36 cellular contexts compared by ENCODE assay signal in the genomic region with DNA sequence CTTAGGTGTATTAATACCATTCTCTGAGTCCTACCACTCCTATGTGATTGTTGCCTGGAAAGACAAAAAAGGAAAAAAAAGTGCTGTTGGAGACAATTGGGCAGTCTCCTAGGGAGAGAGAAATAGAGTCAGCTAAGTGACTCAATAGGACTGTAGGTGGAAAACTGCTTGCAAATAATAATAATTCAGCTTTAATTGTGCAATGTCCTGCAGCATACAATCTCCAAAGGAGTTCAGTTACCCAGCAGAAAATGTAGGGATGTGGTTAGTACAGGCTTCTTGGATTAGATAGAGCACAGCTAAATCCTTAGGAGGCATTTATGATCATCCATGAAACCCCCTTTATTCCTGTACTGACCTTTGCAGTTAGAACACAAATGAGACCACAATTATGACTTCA. TPM values are rescaled to one million over a fixed set of nuclear protein-coding genes. Genes with fewer than 3 reads are reported as not detected.
DNase-seq lines count a peak whose midpoint lies in the region; ATAC-seq, FAIRE-seq and TF ChIP-seq lines count a peak whose summit lies in the region.
"Had no signal": no experiment of that assay in that cellular context is flagged by ENCODE, and none has a peak within 500 bp of the region (broad histone marks: within the 10 kb centered on the region; RNA-seq: fewer than 3 reads in every experiment).

No MANE protein-coding gene starts in this region.

- no peak overlapping the region for H2BK15ac ChIP-seq in mesenchymal stem cell (ENCODE audit: low read depth, poor library complexity, severe bottlenecking)

- no peak overlapping the region for H2BK120ac ChIP-seq in mesenchymal stem cell (ENCODE audit: low read depth, low read length)

- peaks cover 19% of the 10 kb centered on the region for H3K79me1 ChIP-seq in mesenchymal stem cell (replicated peaks; ENCODE audit: low read length, poor library complexity, severe bottlenecking)

- no peak overlapping the region for H3K4me3 ChIP-seq in HepG2 (replicated peaks in 1 of 3; ENCODE audit: insufficient read depth in 1 of 3, low read depth in 2 of 3, low read length in 3 of 3)
- H3K4me3 ChIP-seq in right lobe of liver = no peak overlapping the region
- H3K4me3 ChIP-seq in mesenchymal stem cell (ENCODE audit: insufficient read depth in 1 of 2, low read depth in 1 of 2, low read length in 2 of 2) = no peak overlapping the region
- H3K4me3 ChIP-seq: left ventricle myocardium inferior, Peyer's patch, prostate gland, upper lobe of left lung had no signal

- no peak for TF ChIP-seq EP300 in HepG2 (IDR thresholded peaks at IDR 0.05; ENCODE audit: low read depth in 2 of 2, low read length in 2 of 2)
- TF ChIP-seq EP300 in HepG2 (CRISPR knock-in tag; IDR thresholded peaks at IDR 0.05; ENCODE audit: borderline replicate concordance) = no peak

- no peak for DNase-seq in HepG2 (ENCODE audit: low spot score)
- DNase-seq in right lobe of liver = no peak
- DNase-seq in amniotic epithelial cell (ENCODE audit: low read depth) = peak; percentile 76
- DNase-seq in mesenchymal stem cell = no peak
- no peak for DNase-seq in SKM-1 treated with dmso at 0.1 percent for 144 hours (lab: John Stamatoyannopoulos, UW; ENCODE audit: unreplicated experiment)
- DNase-seq in SKM-1 (lab: John Stamatoyannopoulos, UW; ENCODE audit: unreplicated experiment) = no peak
- DNase-seq: activated CD4-positive, alpha-beta T cell treated with anti-CD3 and anti-CD28 coated beads for 4 hours; activated T-cell treated with anti-CD3 and anti-CD28 coated beads for 4 hours; aorta; C1 segment of cervical spinal cord; COR-L47; DMS53; effector memory CD4-positive, alpha-beta T cell; foreskin fibroblast; head of caudate nucleus; islet precursor cell; KG1; left ventricle myocardium inferior; MM.1S; NCI-H1105 treated with DMSO at 0.1 percent for 48 hours; NCI-H2029; NCI-H524 treated with DMSO at 0.1 percent for 48 hours; NK-92 treated with Interleukin-12 subunit alpha and Interleukin-12 subunit beta, amount 100 ng/mL, for 24 hours; nucleus accumbens; Peyer's patch; SHP77 treated with DMSO at 0.1 percent for 48 hours; stimulated activated CD4-positive, alpha-beta T cell treated with anti-CD3 and anti-CD28 coated beads, Interleukin-4, amount 100 ng/mL, for 24 hours; T-helper 9 cell; upper lobe of left lung had no signal

- no peak for FAIRE-seq in HepG2 (lab: Jason Lieb, UNC)
- FAIRE-seq: colon had no signal

- H3K4me2 ChIP-seq in HepG2 (ENCODE audit: low read depth, low read length) (no peak overlapping the region), mesenchymal stem cell (ENCODE audit: low read length, poor library complexity, severe bottlenecking) (no peak overlapping the region)

- H4K91ac ChIP-seq in mesenchymal stem cell (ENCODE audit: low read length) = no peak overlapping the region

- H3K27ac ChIP-seq in HepG2 (ENCODE audit: extremely low read length, insufficient read depth, low read length) = no peak overlapping the region
- no peak overlapping the region for H3K27ac ChIP-seq in right lobe of liver
- H3K27ac ChIP-seq in mesenchymal stem cell (ENCODE audit: low read length, poor library complexity, severe bottlenecking) = no peak overlapping the region
- H3K27ac ChIP-seq: 22Rv1, left ventricle myocardium inferior, Peyer's patch, prostate gland, upper lobe of left lung had no signal

- no peak overlapping the region for H4K8ac ChIP-seq in mesenchymal stem cell (ENCODE audit: low read length)

- in situ Hi-C loops in HepG2 (cut with HindIII; ENCODE audit: extremely low pct_ligation_motif_present, low pct_unique_long_range_greater_than_20kb) = no loop called here

- CTCF ChIA-PET in HepG2 (lab: Yijun Ruan, JAX; ENCODE audit: low intra/inter-chr PET ratio, low total read pairs) = no interaction called here

- TF ChIP-seq POLR2A in HepG2 (IDR thresholded peaks at IDR 0.05; ENCODE audit: insufficient read depth in 1 of 2, low read depth in 2 of 2, low read length in 2 of 2) (no peak), right lobe of liver (IDR thresholded peaks at IDR 0.05) (no peak)

- peaks cover 47% of the 10 kb centered on the region for H3K4me1 ChIP-seq in HepG2 (ENCODE audit: insufficient read depth, low read length)
- peaks cover 0 to 21% (median 0%) of the 10 kb centered on the region in 4 donors for H3K4me1 ChIP-seq in right lobe of liver
- H3K4me1 ChIP-seq in mesenchymal stem cell (ENCODE audit: control insufficient read depth, insufficient read depth, low read depth, low read length) = peaks cover 11% of the 10 kb centered on the region

- no peak overlapping the region for H3K23ac ChIP-seq in mesenchymal stem cell (ENCODE audit: low read length in 2 of 2)

- no peak overlapping the region for H3K18ac ChIP-seq in mesenchymal stem cell (ENCODE audit: low read depth in 1 of 2, low read length in 2 of 2)

- no peaks in the 10 kb centered on the region; a peak in 1 of 5 replicates for H3K27me3 ChIP-seq in HepG2 (ENCODE audit: control insufficient read depth in 1 of 2, insufficient read depth in 2 of 2, low read length in 2 of 2)
- H3K27me3 ChIP-seq in right lobe of liver = no peaks in the 10 kb centered on the region
- H3K27me3 ChIP-seq in mesenchymal stem cell (ENCODE audit: control insufficient read depth in 1 of 2, insufficient read depth in 1 of 2, low read length in 2 of 2) = no peaks in the 10 kb centered on the region
- H3K27me3 ChIP-seq: Peyer's patch, upper lobe of left lung had no signal

- H3K14ac ChIP-seq in mesenchymal stem cell (ENCODE audit: low read length in 2 of 2) = no peak overlapping the region

- TSS peak; percentile 41 for BruUV-seq in HepG2 (replicated peaks; lab: Mats Ljungman, UMichigan)

- TF ChIP-seq RAD21 in HepG2 (CRISPR knock-in tag; IDR thresholded peaks at IDR 0.05) = no peak

- intact Hi-C loops in HepG2 (cut with micrococcal nuclease; ENCODE audit: unreplicated experiment) (no loop called here), right lobe of liver (cut with DNase I) (no loop called here)

- H2AFZ ChIP-seq in HepG2 (ENCODE audit: low read length) = no peak overlapping the region
- H2AFZ ChIP-seq in mesenchymal stem cell (ENCODE audit: low read depth, low read length) = no peak overlapping the region

- H3K79me2 ChIP-seq in HepG2 (ENCODE audit: insufficient read depth, low read length) = peaks cover 22% of the 10 kb centered on the region

- no peak overlapping the region for H2AK5ac ChIP-seq in mesenchymal stem cell (ENCODE audit: low read length, severe bottlenecking)

- ATAC-seq in HepG2 (no peak), right lobe of liver (no peak), HG03097 (IDR thresholded peaks at IDR 0.05; ENCODE audit: low FRiP score, unreplicated experiment) (no peak), HG02610 (IDR thresholded peaks at IDR 0.05; ENCODE audit: unreplicated experiment) (no peak)
- ATAC-seq: activated naive CD4-positive, alpha-beta T cell treated with anti-CD3 and anti-CD28 coated beads, Interleukin-2, amount 50 U/mL, for 72 hours; sciatic nerve had no signal

- no peak overlapping the region for H2BK5ac ChIP-seq in mesenchymal stem cell (ENCODE audit: low read depth, low read length, poor library complexity, severe bottlenecking)

- no peak overlapping the region for H2BK12ac ChIP-seq in mesenchymal stem cell (ENCODE audit: low read length in 2 of 2)

- H3K4ac ChIP-seq in mesenchymal stem cell (ENCODE audit: low read depth in 1 of 2, low read length in 2 of 2) = no peak overlapping the region

- POLR2A ChIA-PET in HepG2 (lab: Yijun Ruan, JAX) = no interaction called here

- peaks cover 13% of the 10 kb centered on the region; the same call in 1 of the 2 replicates for H4K20me1 ChIP-seq in HepG2 (ENCODE audit: insufficient read depth, low read length)

- H3K9me3 ChIP-seq in HepG2 (ENCODE audit: low read length) (no peaks in the 10 kb centered on the region), right lobe of liver (no peaks in the 10 kb centered on the region), mesenchymal stem cell (ENCODE audit: control insufficient read depth, low read length) (no peaks in the 10 kb centered on the region)
- H3K9me3 ChIP-seq: left ventricle myocardium inferior, Peyer's patch, prostate gland, upper lobe of left lung had no signal

- H3K9ac ChIP-seq in HepG2 (ENCODE audit: insufficient read depth, low read depth, low read length) = no peak overlapping the region
- H3K9ac ChIP-seq in mesenchymal stem cell (ENCODE audit: low read length) = peak overlapping the region; percentile 56

- TF ChIP-seq CTCF in HepG2 (CRISPR knock-in tag; IDR thresholded peaks at IDR 0.05) (no peak), right lobe of liver (IDR thresholded peaks at IDR 0.05) (no peak)

- H3K36me3 ChIP-seq in HepG2 (replicated peaks in 1 of 2; ENCODE audit: control insufficient read depth in 1 of 2, insufficient read depth in 2 of 2, low read length in 2 of 2) (0 out of 5 replicates have a peak, but pooled peaks cover 0 to 2% of the 10 kb centered on the region in 2 experiments), right lobe of liver (no peaks in the 10 kb centered on the region), mesenchymal stem cell (ENCODE audit: control insufficient read depth in 1 of 2, insufficient read depth in 2 of 2, low read depth in 1 of 2, low read length in 2 of 2) (peaks cover 0 to 2% of the 10 kb centered on the region in 2 experiments)
- H3K36me3 ChIP-seq: left ventricle myocardium inferior, Peyer's patch, prostate gland had no signal

RNA-seq across cellular contexts. Expression of gene SRSF9, which starts 3.0 kb away (rescaled TPM):
- 144 and 153 TPM in 2 replicates for total RNA-seq in HepG2 (2016; rRNA removed; fragmentation: Illumina TruSeq; extraction: Trizol)
- total RNA-seq in HepG2 (2016; cell fraction: cytosol; rRNA removed; fragmentation: Illumina TruSeq; extraction: Trizol; ENCODE audit: low read depth) = 79.8 and 92.3 TPM in 2 replicates
- 147 and 151 TPM in 2 replicates for total RNA-seq in HepG2 (2016; cell fraction: insoluble cytoplasmic fraction; rRNA removed; fragmentation: Illumina TruSeq; extraction: Trizol)
- total RNA-seq in HepG2 (2016; cell fraction: membrane; rRNA removed; fragmentation: Illumina TruSeq; extraction: Trizol) = 156 and 174 TPM in 2 replicates
- 91.6 and 93.3 TPM in 2 replicates for total RNA-seq in HepG2 (2016; cell fraction: nucleus; rRNA removed; fragmentation: Illumina TruSeq; extraction: Trizol)
- polyA plus RNA-seq in HepG2 (2011; rRNA removed) = 96.2 and 125 TPM in 2 replicates
- 104 and 110 TPM in 2 replicates for polyA plus RNA-seq in HepG2 (2011; cell fraction: cytosol; rRNA removed)
- polyA plus RNA-seq in HepG2 (2011; cell fraction: nucleus; rRNA removed) = 63.8 and 77.8 TPM in 2 replicates
- polyA plus RNA-seq in HepG2 (2012) = 107 and 137 TPM in 2 replicates
- polyA plus RNA-seq in HepG2 (2016; cell fraction: cytosol; fragmentation: Illumina TruSeq; extraction: Trizol; ENCODE audit: low read depth) = 105 and 142 TPM in 2 replicates
- polyA plus RNA-seq in HepG2 (2016; cell fraction: insoluble cytoplasmic fraction; fragmentation: Illumina TruSeq; extraction: Trizol; ENCODE audit: low read depth) = 249 and 255 TPM in 2 replicates
- polyA plus RNA-seq in HepG2 (2016; cell fraction: membrane; fragmentation: Illumina TruSeq; extraction: Trizol; ENCODE audit: low read depth) = 171 and 200 TPM in 2 replicates
- polyA plus RNA-seq in HepG2 (2016; cell fraction: nucleus; fragmentation: Illumina TruSeq; extraction: Trizol; ENCODE audit: insufficient read depth, low read depth) = 188 and 193 TPM in 2 replicates
- polyA minus RNA-seq in HepG2 (2011; rRNA and poly(A)+ RNA removed; ENCODE audit: low replicate concordance) = 43.3 and 56.5 TPM in 2 replicates
- polyA minus RNA-seq in HepG2 (2011; cell fraction: cytosol; rRNA and poly(A)+ RNA removed) = 67.3 and 72.5 TPM in 2 replicates
- polyA minus RNA-seq in HepG2 (2011; cell fraction: nucleus; rRNA and poly(A)+ RNA removed) = 74.4 and 78.4 TPM in 2 replicates
- total RNA-seq in right lobe of liver = 10 to 100 TPM; 36.4 to 63.3 (median 60.2) TPM
- 183 TPM for polyA plus RNA-seq in mesenchymal stem cell (2013, experiment 1 of 2)
- 189 TPM for polyA plus RNA-seq in mesenchymal stem cell (2013, experiment 2 of 2)

RNA-seq across cellular contexts. Expression of gene DYNLL1, which starts 23.4 kb away (rescaled TPM):
- total RNA-seq in HepG2 (2016; rRNA removed; fragmentation: Illumina TruSeq; extraction: Trizol) (271 and 403 TPM in 2 replicates), right lobe of liver (100 to 1,000 TPM in 5 of 6 experiments, 10 to 100 TPM in 1; 85.0 to 189 (median 164) TPM)
- total RNA-seq in HepG2 (2016; cell fraction: cytosol; rRNA removed; fragmentation: Illumina TruSeq; extraction: Trizol; ENCODE audit: low read depth) = 125 and 176 TPM in 2 replicates
- 277 and 420 TPM in 2 replicates for total RNA-seq in HepG2 (2016; cell fraction: insoluble cytoplasmic fraction; rRNA removed; fragmentation: Illumina TruSeq; extraction: Trizol)
- 174 and 230 TPM in 2 replicates for total RNA-seq in HepG2 (2016; cell fraction: membrane; rRNA removed; fragmentation: Illumina TruSeq; extraction: Trizol)
- total RNA-seq in HepG2 (2016; cell fraction: nucleus; rRNA removed; fragmentation: Illumina TruSeq; extraction: Trizol) = 119 and 123 TPM in 2 replicates
- 294 and 318 TPM in 2 replicates for polyA plus RNA-seq in HepG2 (2011; rRNA removed)
- polyA plus RNA-seq in HepG2 (2011; cell fraction: cytosol; rRNA removed) = 305 and 402 TPM in 2 replicates
- polyA plus RNA-seq in HepG2 (2011; cell fraction: nucleus; rRNA removed) = 130 and 152 TPM in 2 replicates
- 350 and 505 TPM in 2 replicates for polyA plus RNA-seq in HepG2 (2012)
- 240 and 370 TPM in 2 replicates for polyA plus RNA-seq in HepG2 (2016; cell fraction: cytosol; fragmentation: Illumina TruSeq; extraction: Trizol; ENCODE audit: low read depth)
- polyA plus RNA-seq in HepG2 (2016; cell fraction: insoluble cytoplasmic fraction; fragmentation: Illumina TruSeq; extraction: Trizol; ENCODE audit: low read depth) = 862 and 951 TPM in 2 replicates
- polyA plus RNA-seq in HepG2 (2016; cell fraction: membrane; fragmentation: Illumina TruSeq; extraction: Trizol; ENCODE audit: low read depth) = 322 and 411 TPM in 2 replicates
- polyA plus RNA-seq in HepG2 (2016; cell fraction: nucleus; fragmentation: Illumina TruSeq; extraction: Trizol; ENCODE audit: insufficient read depth, low read depth) = 362 and 385 TPM in 2 replicates
- 59.5 and 114 TPM in 2 replicates for polyA minus RNA-seq in HepG2 (2011; rRNA and poly(A)+ RNA removed; ENCODE audit: low replicate concordance)
- polyA minus RNA-seq in HepG2 (2011; cell fraction: cytosol; rRNA and poly(A)+ RNA removed) = 80.5 and 87.3 TPM in 2 replicates
- 57.0 and 67.4 TPM in 2 replicates for polyA minus RNA-seq in HepG2 (2011; cell fraction: nucleus; rRNA and poly(A)+ RNA removed)
- polyA plus RNA-seq in mesenchymal stem cell (2013, experiment 1 of 2) = 419 TPM
- polyA plus RNA-seq in mesenchymal stem cell (2013, experiment 2 of 2) = 417 TPM

RNA-seq across cellular contexts. Expression of gene GATC, which starts 26.3 kb away (rescaled TPM):
- 29.7 and 38.5 TPM in 2 replicates for total RNA-seq in HepG2 (2016; rRNA removed; fragmentation: Illumina TruSeq; extraction: Trizol)
- total RNA-seq in HepG2 (2016; cell fraction: cytosol; rRNA removed; fragmentation: Illumina TruSeq; extraction: Trizol; ENCODE audit: low read depth) = 6.2 and 7.0 TPM in 2 replicates
- 27.8 and 40.0 TPM in 2 replicates for total RNA-seq in HepG2 (2016; cell fraction: insoluble cytoplasmic fraction; rRNA removed; fragmentation: Illumina TruSeq; extraction: Trizol)
- total RNA-seq in HepG2 (2016; cell fraction: membrane; rRNA removed; fragmentation: Illumina TruSeq; extraction: Trizol) = 19.6 and 20.8 TPM in 2 replicates
- 15.6 and 15.8 TPM in 2 replicates for total RNA-seq in HepG2 (2016; cell fraction: nucleus; rRNA removed; fragmentation: Illumina TruSeq; extraction: Trizol)
- 16.2 and 17.7 TPM in 2 replicates for polyA plus RNA-seq in HepG2 (2011; rRNA removed)
- polyA plus RNA-seq in HepG2 (2011; cell fraction: cytosol; rRNA removed) = 11.9 and 14.7 TPM in 2 replicates
- 11.4 and 14.2 TPM in 2 replicates for polyA plus RNA-seq in HepG2 (2011; cell fraction: nucleus; rRNA removed)
- polyA plus RNA-seq in HepG2 (2012) = 16.9 and 17.4 TPM in 2 replicates
- polyA plus RNA-seq in HepG2 (2016; cell fraction: cytosol; fragmentation: Illumina TruSeq; extraction: Trizol; ENCODE audit: low read depth) = 6.3 and 6.9 TPM in 2 replicates
- polyA plus RNA-seq in HepG2 (2016; cell fraction: insoluble cytoplasmic fraction; fragmentation: Illumina TruSeq; extraction: Trizol; ENCODE audit: low read depth) = 39.2 and 42.0 TPM in 2 replicates
- polyA plus RNA-seq in HepG2 (2016; cell fraction: membrane; fragmentation: Illumina TruSeq; extraction: Trizol; ENCODE audit: low read depth) = 16.7 and 17.8 TPM in 2 replicates
- polyA plus RNA-seq in HepG2 (2016; cell fraction: nucleus; fragmentation: Illumina TruSeq; extraction: Trizol; ENCODE audit: insufficient read depth, low read depth) = 24.7 and 31.3 TPM in 2 replicates
- polyA minus RNA-seq in HepG2 (2011; rRNA and poly(A)+ RNA removed; ENCODE audit: low replicate concordance) = 39.6 and 42.0 TPM in 2 replicates
- polyA minus RNA-seq in HepG2 (2011; cell fraction: cytosol; rRNA and poly(A)+ RNA removed) = 11.3 and 14.5 TPM in 2 replicates
- polyA minus RNA-seq in HepG2 (2011; cell fraction: nucleus; rRNA and poly(A)+ RNA removed) = 13.5 and 15.9 TPM in 2 replicates
- 10 to 100 TPM; 13.4 to 23.8 (median 15.9) TPM for total RNA-seq in right lobe of liver
- 17.7 TPM for polyA plus RNA-seq in mesenchymal stem cell (2013, experiment 1 of 2)
- polyA plus RNA-seq in mesenchymal stem cell (2013, experiment 2 of 2) = 17.6 TPM

RNA-seq across cellular contexts. Expression of gene TRIAP1, which starts 26.3 kb away (rescaled TPM):
- 117 and 178 TPM in 2 replicates for total RNA-seq in HepG2 (2016; rRNA removed; fragmentation: Illumina TruSeq; extraction: Trizol)
- total RNA-seq in HepG2 (2016; cell fraction: cytosol; rRNA removed; fragmentation: Illumina TruSeq; extraction: Trizol; ENCODE audit: low read depth) = 39.1 and 44.5 TPM in 2 replicates
- total RNA-seq in HepG2 (2016; cell fraction: insoluble cytoplasmic fraction; rRNA removed; fragmentation: Illumina TruSeq; extraction: Trizol) = 119 and 181 TPM in 2 replicates
- total RNA-seq in HepG2 (2016; cell fraction: membrane; rRNA removed; fragmentation: Illumina TruSeq; extraction: Trizol) = 111 and 122 TPM in 2 replicates
- total RNA-seq in HepG2 (2016; cell fraction: nucleus; rRNA removed; fragmentation: Illumina TruSeq; extraction: Trizol) = 43.7 and 44.3 TPM in 2 replicates
- 44.4 and 55.0 TPM in 2 replicates for polyA plus RNA-seq in HepG2 (2011; rRNA removed)
- 24.2 and 38.0 TPM in 2 replicates for polyA plus RNA-seq in HepG2 (2011; cell fraction: cytosol; rRNA removed)
- 10.3 and 10.4 TPM in 2 replicates for polyA plus RNA-seq in HepG2 (2011; cell fraction: nucleus; rRNA removed)
- polyA plus RNA-seq in HepG2 (2012) = 53.7 and 57.3 TPM in 2 replicates
- 40.5 and 48.9 TPM in 2 replicates for polyA plus RNA-seq in HepG2 (2016; cell fraction: cytosol; fragmentation: Illumina TruSeq; extraction: Trizol; ENCODE audit: low read depth)
- 178 and 205 TPM in 2 replicates for polyA plus RNA-seq in HepG2 (2016; cell fraction: insoluble cytoplasmic fraction; fragmentation: Illumina TruSeq; extraction: Trizol; ENCODE audit: low read depth)
- polyA plus RNA-seq in HepG2 (2016; cell fraction: membrane; fragmentation: Illumina TruSeq; extraction: Trizol; ENCODE audit: low read depth) = 88.7 and 94.2 TPM in 2 replicates
- polyA plus RNA-seq in HepG2 (2016; cell fraction: nucleus; fragmentation: Illumina TruSeq; extraction: Trizol; ENCODE audit: insufficient read depth, low read depth) = 77.8 and 83.9 TPM in 2 replicates
- polyA minus RNA-seq in HepG2 (2011; rRNA and poly(A)+ RNA removed; ENCODE audit: low replicate concordance) = 5.9 and 9.3 TPM in 2 replicates
- polyA minus RNA-seq in HepG2 (2011; cell fraction: cytosol; rRNA and poly(A)+ RNA removed) = 16.6 and 18.5 TPM in 2 replicates
- 11.6 and 11.8 TPM in 2 replicates for polyA minus RNA-seq in HepG2 (2011; cell fraction: nucleus; rRNA and poly(A)+ RNA removed)
- 10 to 100 TPM; 13.3 to 28.7 (median 17.0) TPM for total RNA-seq in right lobe of liver
- 51.1 TPM for polyA plus RNA-seq in mesenchymal stem cell (2013, experiment 1 of 2)
- 56.2 TPM for polyA plus RNA-seq in mesenchymal stem cell (2013, experiment 2 of 2)

RNA-seq across cellular contexts. Expression of gene COX6A1, which starts 34.6 kb away (rescaled TPM):
- 204 and 542 TPM in 2 replicates for total RNA-seq in HepG2 (2016; rRNA removed; fragmentation: Illumina TruSeq; extraction: Trizol)
- total RNA-seq in HepG2 (2016; cell fraction: cytosol; rRNA removed; fragmentation: Illumina TruSeq; extraction: Trizol; ENCODE audit: low read depth) = 121 and 131 TPM in 2 replicates
- 226 and 562 TPM in 2 replicates for total RNA-seq in HepG2 (2016; cell fraction: insoluble cytoplasmic fraction; rRNA removed; fragmentation: Illumina TruSeq; extraction: Trizol)
- 107 and 111 TPM in 2 replicates for total RNA-seq in HepG2 (2016; cell fraction: membrane; rRNA removed; fragmentation: Illumina TruSeq; extraction: Trizol)
- total RNA-seq in HepG2 (2016; cell fraction: nucleus; rRNA removed; fragmentation: Illumina TruSeq; extraction: Trizol) = 291 and 339 TPM in 2 replicates
- 655 and 673 TPM in 2 replicates for polyA plus RNA-seq in HepG2 (2011; rRNA removed)
- polyA plus RNA-seq in HepG2 (2011; cell fraction: cytosol; rRNA removed) = 682 and 991 TPM in 2 replicates
- polyA plus RNA-seq in HepG2 (2011; cell fraction: nucleus; rRNA removed) = 688 and 965 TPM in 2 replicates
- 389 and 405 TPM in 2 replicates for polyA plus RNA-seq in HepG2 (2012)
- polyA plus RNA-seq in HepG2 (2016; cell fraction: cytosol; fragmentation: Illumina TruSeq; extraction: Trizol; ENCODE audit: low read depth) = 114 and 131 TPM in 2 replicates
- polyA plus RNA-seq in HepG2 (2016; cell fraction: insoluble cytoplasmic fraction; fragmentation: Illumina TruSeq; extraction: Trizol; ENCODE audit: low read depth) = 204 and 225 TPM in 2 replicates
- 86.9 and 92.6 TPM in 2 replicates for polyA plus RNA-seq in HepG2 (2016; cell fraction: membrane; fragmentation: Illumina TruSeq; extraction: Trizol; ENCODE audit: low read depth)
- polyA plus RNA-seq in HepG2 (2016; cell fraction: nucleus; fragmentation: Illumina TruSeq; extraction: Trizol; ENCODE audit: insufficient read depth, low read depth) = 490 and 539 TPM in 2 replicates
- polyA minus RNA-seq in HepG2 (2011; rRNA and poly(A)+ RNA removed; ENCODE audit: low replicate concordance) = 318 and 569 TPM in 2 replicates
- polyA minus RNA-seq in HepG2 (2011; cell fraction: cytosol; rRNA and poly(A)+ RNA removed) = 173 and 174 TPM in 2 replicates
- 97.8 and 134 TPM in 2 replicates for polyA minus RNA-seq in HepG2 (2011; cell fraction: nucleus; rRNA and poly(A)+ RNA removed)
- 100 to 1,000 TPM; 229 to 625 (median 292) TPM for total RNA-seq in right lobe of liver
- 718 TPM for polyA plus RNA-seq in mesenchymal stem cell (2013, experiment 1 of 2)
- polyA plus RNA-seq in mesenchymal stem cell (2013, experiment 2 of 2) = 727 TPM
